In genomic region chr11:1639102-1639620, GRCh38 we compare ENCODE assay signal across 17 cellular contexts. TPM values are rescaled to one million over a fixed set of nuclear protein-coding genes. Genes with fewer than 3 reads are reported as not detected.
DNase-seq lines count a peak whose midpoint lies in the region; ATAC-seq and TF ChIP-seq lines count a peak whose summit lies in the region.
"Had no signal": no experiment of that assay in that cellular context is flagged by ENCODE, and none has a peak within 500 bp of the region (broad histone marks: within the 10 kb centered on the region; RNA-seq: fewer than 3 reads in every experiment).

No MANE protein-coding gene starts in this region.

- H3K27ac ChIP-seq in VCaP = peak overlapping the region; percentile 37; the same call in 1 of the 2 replicates
- H3K27ac ChIP-seq in left lung = no peak overlapping the region
- no peak overlapping the region for H3K27ac ChIP-seq in coronary artery
- H3K27ac ChIP-seq: HL-60, neural progenitor cell, tibial artery had no signal

- H3K4me1 ChIP-seq in left lung = peaks cover 0 to 11% of the 10 kb centered on the region in 2 donors
- H3K4me1 ChIP-seq: neural progenitor cell, tibial artery had no signal

- no peaks in the 10 kb centered on the region for H3K9me3 ChIP-seq in left lung
- H3K9me3 ChIP-seq: tibial artery had no signal

- TF ChIP-seq CTCF in VCaP (conservative IDR thresholded peaks at IDR 0.05) = no peak
- TF ChIP-seq CTCF in left lung (IDR thresholded peaks at IDR 0.05) = no peak
- TF ChIP-seq CTCF in coronary artery (IDR thresholded peaks at IDR 0.05) = no peak

- peaks cover 0 to 47% of the 10 kb centered on the region in 2 donors for H3K27me3 ChIP-seq in left lung

- intact Hi-C loops in left lung (cut with DNase I) = no loop called here

- H3K36me3 ChIP-seq in left lung = no peaks in the 10 kb centered on the region
- H3K36me3 ChIP-seq: neural progenitor cell, tibial artery had no signal

- DNase-seq in NCI-H1105 treated with DMSO at 0.1 percent for 48 hours (lab: John Stamatoyannopoulos, UW) (peak; percentile 97), NCI-H2171 (lab: John Stamatoyannopoulos, UW) (peak; percentile 73), pulmonary artery endothelial cell (ENCODE audit: low read depth, low spot score) (peak; percentile 10), left lung (no peak), coronary artery (ENCODE audit: low spot score) (no peak)
- DNase-seq: activated CD4-positive, alpha-beta T cell treated with anti-CD3 and anti-CD28 coated beads, Interleukin-2, amount 10 ng/mL, durations not matched to agents 7 days and 5 days; CD8-positive, alpha-beta T cell; SW 1271; tibial artery had no signal

- no peak for ATAC-seq in left lung
- no peak for ATAC-seq in HG03196 (IDR thresholded peaks at IDR 0.05; ENCODE audit: unreplicated experiment)
- no peak for ATAC-seq in GM21576 (IDR thresholded peaks at IDR 0.05; ENCODE audit: unreplicated experiment)
- ATAC-seq: activated T-helper 17 cell treated with anti-CD3 and anti-CD28 coated beads, Interleukin-2, amount 50 U/mL, for 72 hours; CD8-positive, alpha-beta T cell had no signal

- H3K4me3 ChIP-seq in left lung (no peak overlapping the region), coronary artery (no peak overlapping the region)
- H3K4me3 ChIP-seq: neural progenitor cell, smooth muscle cell, tibial artery had no signal

RNA-seq across cellular contexts. Expression of gene KRTAP5-5, which starts 9.6 kb away (rescaled TPM):
- total RNA-seq in pulmonary artery endothelial cell = not detected in 2 replicates
- not detected for total RNA-seq in left lung
- total RNA-seq: activated CD4-positive, alpha-beta T cell treated with anti-CD3 and anti-CD28 coated beads, Interleukin-2, amount 10 ng/mL, durations not matched to agents 7 days and 5 days; activated T-helper 17 cell treated with anti-CD3 and anti-CD28 coated beads, Interleukin-2, amount 50 U/mL, for 72 hours; CD8-positive, alpha-beta T cell; liver; smooth muscle cell had no signal

RNA-seq across cellular contexts. Expression of gene KRTAP5-4, which starts 17.2 kb away (rescaled TPM):
- total RNA-seq in pulmonary artery endothelial cell (not detected in 2 replicates), left lung (not detected)
- total RNA-seq: activated CD4-positive, alpha-beta T cell treated with anti-CD3 and anti-CD28 coated beads, Interleukin-2, amount 10 ng/mL, durations not matched to agents 7 days and 5 days; activated T-helper 17 cell treated with anti-CD3 and anti-CD28 coated beads, Interleukin-2, amount 50 U/mL, for 72 hours; CD8-positive, alpha-beta T cell; liver; smooth muscle cell had no signal

RNA-seq across cellular contexts. Expression of gene KRTAP5-3, which starts 30.9 kb away (rescaled TPM):
- total RNA-seq in pulmonary artery endothelial cell = not detected in 2 replicates
- total RNA-seq in left lung = not detected
- total RNA-seq: activated CD4-positive, alpha-beta T cell treated with anti-CD3 and anti-CD28 coated beads, Interleukin-2, amount 10 ng/mL, durations not matched to agents 7 days and 5 days; activated T-helper 17 cell treated with anti-CD3 and anti-CD28 coated beads, Interleukin-2, amount 50 U/mL, for 72 hours; CD8-positive, alpha-beta T cell; liver; smooth muscle cell had no signal

RNA-seq across cellular contexts. Expression of gene KRTAP5-2, which starts 41.1 kb away (rescaled TPM):
- total RNA-seq in pulmonary artery endothelial cell (not detected in 2 replicates), left lung (not detected)
- total RNA-seq: activated CD4-positive, alpha-beta T cell treated with anti-CD3 and anti-CD28 coated beads, Interleukin-2, amount 10 ng/mL, durations not matched to agents 7 days and 5 days; activated T-helper 17 cell treated with anti-CD3 and anti-CD28 coated beads, Interleukin-2, amount 50 U/mL, for 72 hours; CD8-positive, alpha-beta T cell; liver; smooth muscle cell had no signal

RNA-seq across cellular contexts. Expression of gene KRTAP5-1, which starts 54.1 kb away (rescaled TPM):
- not detected in 2 replicates for total RNA-seq in pulmonary artery endothelial cell
- not detected for total RNA-seq in left lung
- total RNA-seq: activated CD4-positive, alpha-beta T cell treated with anti-CD3 and anti-CD28 coated beads, Interleukin-2, amount 10 ng/mL, durations not matched to agents 7 days and 5 days; activated T-helper 17 cell treated with anti-CD3 and anti-CD28 coated beads, Interleukin-2, amount 50 U/mL, for 72 hours; CD8-positive, alpha-beta T cell; liver; smooth muscle cell had no signal

Comparison
In these comparisons a context has a peak if more than half of its experiments do, and no peak if none do; other contexts are left out.
1. DNase-seq: peak in NCI-H1105 treated with DMSO at 0.1 percent for 48 hours (single experiment), NCI-H2171 (single experiment) and pulmonary artery endothelial cell (single experiment); none in left lung (0 of 2) and coronary artery (single experiment).